12 cellular contexts compared by ENCODE assay signal in the genomic region with DNA sequence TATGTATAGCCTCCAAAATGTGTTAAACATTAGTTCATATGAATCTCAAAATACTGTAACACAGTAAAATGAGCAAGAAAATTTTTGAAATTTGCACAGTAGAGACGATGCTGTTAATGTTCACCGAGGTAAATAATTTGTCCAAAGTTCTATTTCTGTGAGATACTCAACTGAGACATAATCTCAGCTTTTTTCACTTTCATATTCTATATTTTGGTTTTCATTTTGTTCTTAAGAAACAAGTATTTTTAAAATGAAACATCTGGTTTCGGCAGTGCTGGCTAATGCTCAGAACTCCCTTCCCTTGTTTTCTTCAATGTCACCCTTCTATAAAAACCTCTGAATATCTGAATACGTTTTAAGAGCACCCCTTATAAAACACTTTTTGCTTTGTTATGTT.
DNase-seq lines count a peak whose midpoint lies in the region; ATAC-seq, FAIRE-seq and TF ChIP-seq lines count a peak whose summit lies in the region.
"Had no signal": no experiment of that assay in that cellular context is flagged by ENCODE, and none has a peak within 500 bp of the region (broad histone marks: within the 10 kb centered on the region; RNA-seq: fewer than 3 reads in every experiment).

No MANE protein-coding gene starts in this region.

- no peak for TF ChIP-seq CTCF in activated B cell treated with CpG ODN at 0.5 μM for 24 hours (IDR thresholded peaks at IDR 0.05)

- H3K4me1 Mint-ChIP-seq in activated B cell treated with CpG ODN at 0.5 μM for 24 hours: peaks cover 31% of the 10 kb centered on the region
- H3K4me1 Mint-ChIP-seq: activated naive CD4-positive, alpha-beta T cell treated with anti-CD3 and anti-CD28 coated beads, Interleukin-2, amount 50 U/mL, for 24 hours had no signal

- no peaks in the 10 kb centered on the region for H3K9me3 Mint-ChIP-seq in activated B cell treated with CpG ODN at 0.5 μM for 24 hours
- H3K9me3 Mint-ChIP-seq: activated naive CD4-positive, alpha-beta T cell treated with anti-CD3 and anti-CD28 coated beads, Interleukin-2, amount 50 U/mL, for 24 hours; memory B cell had no signal

- CTCF ChIA-PET in activated B cell treated with CpG ODN at 0.5 μM for 24 hours (lab: Charles Lee): no interaction called here

- ATAC-seq in GM21390 (IDR thresholded peaks at IDR 0.05; ENCODE audit: unreplicated experiment) (peak; percentile 68), HG03025 (IDR thresholded peaks at IDR 0.05; ENCODE audit: low FRiP score, unreplicated experiment) (peak; percentile 64), activated B cell treated with CpG ODN at 0.5 μM for 24 hours (ENCODE audit: low read depth) (no peak)

- peak; percentile 60 for FAIRE-seq in GM18507 (lab: Jason Lieb, UNC)

- peak overlapping the region; percentile 59 for H3K27ac Mint-ChIP-seq in activated B cell treated with CpG ODN at 0.5 μM for 24 hours
- H3K27ac Mint-ChIP-seq: activated naive CD4-positive, alpha-beta T cell treated with anti-CD3 and anti-CD28 coated beads, Interleukin-2, amount 50 U/mL, for 24 hours; memory B cell had no signal

- H3K4me3 Mint-ChIP-seq in activated B cell treated with CpG ODN at 0.5 μM for 24 hours: no peak overlapping the region
- H3K4me3 Mint-ChIP-seq: activated naive CD4-positive, alpha-beta T cell treated with anti-CD3 and anti-CD28 coated beads, Interleukin-2, amount 50 U/mL, for 24 hours; memory B cell had no signal

- no peak overlapping the region for H3K27ac ChIP-seq in caudate nucleus (ENCODE audit: low read depth, low read length)

- intact Hi-C loops in activated B cell treated with CpG ODN at 0.5 μM for 24 hours (cut with micrococcal nuclease) (loop anchor here (10.0 kb wide), 1 partner anchor 131 kb away; no protein-coding TSS in a partner anchor), posterior cingulate gyrus (cut with DNase I) (no loop called here)

- no peak for DNase-seq in GM18507 (ENCODE audit: extremely low spot score, insufficient read length, low read depth)
- no peak for DNase-seq in activated B cell treated with CpG ODN at 0.5 μM for 24 hours
- DNase-seq in posterior cingulate gyrus: no peak
- DNase-seq in islet precursor cell: no peak
- no peak for DNase-seq in HuH-7 (ENCODE audit: low spot score)
- DNase-seq in caudate nucleus (lab: John Stamatoyannopoulos, UW): no peak
- DNase-seq: activated CD4-positive, alpha-beta T cell treated with anti-CD3 and anti-CD28 coated beads for 4 hours; NCI-H187 had no signal

- POLR2A ChIA-PET in activated B cell treated with CpG ODN at 0.5 μM for 24 hours (lab: Charles Lee): no interaction called here

- no peaks in the 10 kb centered on the region for H3K36me3 Mint-ChIP-seq in activated B cell treated with CpG ODN at 0.5 μM for 24 hours (ENCODE audit: low read depth)
- H3K36me3 Mint-ChIP-seq: activated naive CD4-positive, alpha-beta T cell treated with anti-CD3 and anti-CD28 coated beads, Interleukin-2, amount 50 U/mL, for 24 hours; memory B cell had no signal

- no peaks in the 10 kb centered on the region for H3K27me3 Mint-ChIP-seq in activated B cell treated with CpG ODN at 0.5 μM for 24 hours
